In the genomic region with DNA sequence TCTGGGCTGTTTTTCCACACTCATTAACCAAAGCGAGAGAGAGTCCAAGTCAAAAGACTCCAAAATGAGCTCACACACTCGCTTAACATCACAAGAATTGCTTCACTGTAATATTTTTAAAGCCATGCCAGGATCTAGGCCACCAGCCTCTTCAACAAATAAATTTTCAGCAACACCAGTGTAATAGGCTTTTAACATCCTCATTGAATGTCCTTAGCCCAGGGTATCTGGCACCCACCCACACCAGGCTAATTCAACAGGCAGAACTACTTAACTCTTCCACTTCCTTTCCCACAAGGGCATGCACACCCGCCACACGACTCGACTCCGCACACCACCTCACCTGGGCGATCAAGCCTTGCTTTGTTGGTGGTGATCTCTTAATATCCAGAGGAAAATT, we compare ENCODE assay signal across 15 cellular contexts. TPM values are rescaled to one million over a fixed set of nuclear protein-coding genes. Genes with fewer than 3 reads are reported as not detected.
DNase-seq lines count a peak whose midpoint lies in the region; ATAC-seq and TF ChIP-seq lines count a peak whose summit lies in the region.
"Had no signal": no experiment of that assay in that cellular context is flagged by ENCODE, and none has a peak within 500 bp of the region (broad histone marks: within the 10 kb centered on the region; RNA-seq: fewer than 3 reads in every experiment).

No MANE protein-coding gene starts in this region.

- intact Hi-C loops in thyroid gland (cut with DNase I): no loop called here

- TF ChIP-seq CTCF in thyroid gland (IDR thresholded peaks at IDR 0.05) (no peak), MM.1S (IDR thresholded peaks at IDR 0.05; ENCODE audit: low read length) (no peak)

- H4K20me1 ChIP-seq in MM.1S (ENCODE audit: insufficient read depth, low read length): no peaks in the 10 kb centered on the region

- H2AFZ ChIP-seq in MM.1S (ENCODE audit: low read length): no peak overlapping the region

- peaks cover 14% of the 10 kb centered on the region; the same call in 1 of the 2 replicates for H3K27me3 ChIP-seq in iPS-20b (ENCODE audit: insufficient read depth, low read length)
- H3K27me3 ChIP-seq in thyroid gland: no peaks in the 10 kb centered on the region
- H3K27me3 ChIP-seq in MM.1S (replicated peaks; ENCODE audit: insufficient read depth, low read length): no peaks in the 10 kb centered on the region

- H3K9me3 ChIP-seq in iPS-20b (ENCODE audit: insufficient read depth, low read depth, low read length) (no peaks in the 10 kb centered on the region), thyroid gland (no peaks in the 10 kb centered on the region), MM.1S (replicated peaks; ENCODE audit: insufficient read depth, low read length) (no peaks in the 10 kb centered on the region)

- H3K4me3 ChIP-seq in iPS-20b (ENCODE audit: low read length) (peak overlapping the region; percentile 51; the same call in 1 of the 2 replicates), thyroid gland (replicated peaks in 1 of 3) (no peak overlapping the region), MM.1S (ENCODE audit: low read length) (no peak overlapping the region)
- H3K4me3 ChIP-seq: coronary artery had no signal

- DNase-seq in DMS53 (lab: John Stamatoyannopoulos, UW) (peak; percentile 20), DMS53 treated with DMSO at 0.1 percent for 48 hours (lab: John Stamatoyannopoulos, UW; ENCODE audit: unreplicated experiment) (no peak), NCI-H510A treated with DMSO at 0.1 percent for 48 hours (lab: John Stamatoyannopoulos, UW) (peak; percentile 26), thyroid gland (peak; percentile 72 to 75), MM.1S (no peak), UCSD-AML1 (lab: John Stamatoyannopoulos, UW; ENCODE audit: unreplicated experiment) (no peak)
- DNase-seq: activated CD4-positive, alpha-beta T cell treated with anti-CD3 and anti-CD28 coated beads for 1 hour; activated T-cell treated with anti-CD3 and anti-CD28 coated beads, Interleukin-2, amount 50 U/mL, for 1 hour; DMS79 treated with DMSO at 0.1 percent for 48 hours; SW 1271; trophoblast cell had no signal

- peak overlapping the region; percentile 60 for H3K27ac ChIP-seq in iPS-20b (ENCODE audit: low read length)
- peak overlapping the region in 2 of 3 donors; percentile 16 to 17 for H3K27ac ChIP-seq in thyroid gland
- H3K27ac ChIP-seq in MM.1S (ENCODE audit: low read length): no peak overlapping the region
- H3K27ac ChIP-seq: 22Rv1 had no signal

- 29 to 39% methylated on average over 7 of the region's 7 CpGs for WGBS in thyroid gland, 2 donors

- H3K4me2 ChIP-seq in MM.1S (ENCODE audit: low read depth, low read length): no peak overlapping the region

- no peaks in the 10 kb centered on the region for H3F3A ChIP-seq in MM.1S (ENCODE audit: insufficient read depth, low read length)

- peaks cover 16% of the 10 kb centered on the region for H3K36me3 ChIP-seq in iPS-20b (ENCODE audit: insufficient read depth, low read depth, low read length)
- H3K36me3 ChIP-seq in thyroid gland: no peaks in the 10 kb centered on the region
- H3K36me3 ChIP-seq in MM.1S (replicated peaks; ENCODE audit: insufficient read depth, low read length): 0 out of 2 replicates have a peak, but pooled peaks cover 6% of the 10 kb centered on the region

- H3K79me2 ChIP-seq in MM.1S (ENCODE audit: low read length): peaks cover 77% of the 10 kb centered on the region

- ATAC-seq in HG02970 (IDR thresholded peaks at IDR 0.05; ENCODE audit: low FRiP score, unreplicated experiment): no peak

- H3K9ac ChIP-seq in iPS-20b (ENCODE audit: low read depth, low read length) (peak overlapping the region; percentile 46), MM.1S (ENCODE audit: low read length) (no peak overlapping the region)

- H3K4me1 ChIP-seq in iPS-20b (ENCODE audit: insufficient read depth, low read length) (peaks cover 55% of the 10 kb centered on the region), thyroid gland (peaks cover 48 to 53% of the 10 kb centered on the region in 2 donors), MM.1S (ENCODE audit: low read length) (no peaks in the 10 kb centered on the region)

- no peaks in the 10 kb centered on the region for H3K9me2 ChIP-seq in MM.1S (replicated peaks; ENCODE audit: insufficient read depth, low read length)

- TF ChIP-seq POLR2A in thyroid gland (IDR thresholded peaks at IDR 0.05): no peak

RNA-seq across cellular contexts. Expression of a gene that starts 34.2 kb away (rescaled TPM):
- total RNA-seq in thyroid gland: 10 to 100 TPM; 73.1 to 95.6 (median 76.5) TPM

Comparison
In these comparisons a context has a peak if more than half of its experiments do, and no peak if none do; other contexts are left out.
1. DNase-seq: peak in DMS53 (single experiment), NCI-H510A treated with DMSO at 0.1 percent for 48 hours (single experiment) and thyroid gland (2 of 2); none in DMS53 treated with DMSO at 0.1 percent for 48 hours (single experiment), MM.1S (single experiment) and UCSD-AML1 (single experiment).